Comparison of ENCODE assay signal across 1 cellular context in the genomic region with DNA sequence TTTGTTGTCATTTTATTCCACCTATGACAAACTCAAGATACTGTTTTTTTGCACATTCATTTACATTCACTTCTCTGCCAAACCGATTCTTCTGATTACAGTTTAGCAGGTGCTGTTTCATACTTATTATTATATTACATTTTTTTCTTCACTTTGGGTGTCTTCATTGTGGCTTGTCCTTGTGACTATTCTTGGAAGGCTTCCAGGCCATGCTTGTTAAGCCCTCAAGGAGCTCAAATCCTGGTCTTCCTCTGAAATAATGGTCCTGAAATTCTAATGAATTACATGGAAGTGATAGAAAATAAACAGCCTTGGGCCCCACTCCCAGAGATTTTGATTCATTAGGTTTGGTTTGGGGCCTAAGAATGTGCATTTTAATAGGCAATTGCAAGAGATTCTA.
TF ChIP-seq lines count a peak whose summit lies in the region.

No MANE protein-coding gene starts in this region.

TF ChIP-seq in HCT116, 20 proteins besides CTCF, POLR2A, EP300 and RAD21:
- TF ChIP-seq, protein P1, sequence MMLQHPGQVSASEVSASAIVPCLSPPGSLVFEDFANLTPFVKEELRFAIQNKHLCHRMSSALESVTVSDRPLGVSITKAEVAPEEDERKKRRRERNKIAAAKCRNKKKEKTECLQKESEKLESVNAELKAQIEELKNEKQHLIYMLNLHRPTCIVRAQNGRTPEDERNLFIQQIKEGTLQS (IDR thresholded peaks at IDR 0.05): no peak
- TF ChIP-seq POLR2AphosphoS5 (IDR thresholded peaks at IDR 0.05; ENCODE audit: low read depth, low read length): no peak
- TF ChIP-seq SIN3A (IDR thresholded peaks at IDR 0.05; ENCODE audit: low read depth): no peak
- no peak for TF ChIP-seq YY1 (IDR thresholded peaks at IDR 0.05; ENCODE audit: extremely low read depth, insufficient replicate concordance, low read depth, low read length)
- TF ChIP-seq MAX (IDR thresholded peaks at IDR 0.05): no peak
- no peak for TF ChIP-seq CBX3 (IDR thresholded peaks at IDR 0.05; ENCODE audit: low read depth)
- TF ChIP-seq ELF1 (IDR thresholded peaks at IDR 0.05; ENCODE audit: borderline replicate concordance, low read depth): no peak
- TF ChIP-seq EGR1 (IDR thresholded peaks at IDR 0.05; ENCODE audit: low read depth): no peak
- TF ChIP-seq SRF (IDR thresholded peaks at IDR 0.05; ENCODE audit: low read depth): no peak
- TF ChIP-seq JUND (IDR thresholded peaks at IDR 0.05): no peak
- TF ChIP-seq ZBTB33 (IDR thresholded peaks at IDR 0.05; ENCODE audit: extremely low read depth, insufficient replicate concordance, low read length): no peak
- TF ChIP-seq ZNF274 (IDR thresholded peaks at IDR 0.05; ENCODE audit: low read depth, low read length): no peak
- TF ChIP-seq REST (IDR thresholded peaks at IDR 0.05; ENCODE audit: low read depth): no peak
- TF ChIP-seq CEBPB (IDR thresholded peaks at IDR 0.05; ENCODE audit: low read depth): no peak
- TF ChIP-seq TCF7L2 (IDR thresholded peaks at IDR 0.05; ENCODE audit: borderline replicate concordance, extremely low read depth, insufficient read depth, insufficient read length): no peak
- TF ChIP-seq SP1 (IDR thresholded peaks at IDR 0.05; ENCODE audit: low read depth): no peak
- no peak for TF ChIP-seq ZFX (IDR thresholded peaks at IDR 0.05)
